In the genomic region with DNA sequence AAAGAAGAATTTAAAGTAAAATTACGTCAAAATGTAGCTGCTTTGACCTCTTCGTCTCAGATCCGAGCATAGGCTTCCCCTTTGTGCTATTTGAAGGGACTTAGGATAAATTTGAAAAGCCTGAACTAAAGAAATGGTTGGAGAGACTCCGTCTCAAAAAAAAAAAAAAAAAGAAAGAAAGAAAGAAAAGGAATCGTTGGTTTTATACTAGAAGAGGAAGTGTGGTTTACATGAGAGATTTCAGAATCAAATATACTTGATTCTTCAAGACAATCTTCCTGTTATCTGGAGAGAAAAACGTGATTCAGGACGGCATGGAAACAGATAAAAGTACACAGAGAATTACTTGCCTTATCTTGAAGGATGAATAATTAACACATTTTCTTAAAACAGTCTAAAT, we compare ENCODE assay signal across 8 cellular contexts. TPM values are rescaled to one million over a fixed set of nuclear protein-coding genes. Genes with fewer than 3 reads are reported as not detected.
DNase-seq lines count a peak whose midpoint lies in the region; ATAC-seq and TF ChIP-seq lines count a peak whose summit lies in the region.

No MANE protein-coding gene starts in this region.

- H3K27ac ChIP-seq in iPS-18a (ENCODE audit: low read length): no peak overlapping the region

- no peak for ATAC-seq in activated B cell treated with CpG ODN at 0.5 μM for 24 hours (ENCODE audit: low read depth)
- ATAC-seq in stimulated activated naive B cell treated with anti-CD40 and anti-IgM and Interleukin-4, amounts not matched to agents 10 μg/mL and 1 μg/mL and 100 μg/mL, for 72 hours (replicated peaks): peak in 1 of 2 donors; percentile 13

- DNase-seq in NCI-H1417 treated with DMSO at 0.1 percent for 48 hours (lab: John Stamatoyannopoulos, UW) (peak; percentile 3), NCI-H1417 (lab: John Stamatoyannopoulos, UW) (no peak), activated B cell treated with CpG ODN at 0.5 μM for 24 hours (no peak), NCI-H128 (lab: John Stamatoyannopoulos, UW; ENCODE audit: unreplicated experiment) (no peak), globus pallidus (ENCODE audit: low spot score) (no peak)
- DNase-seq in stimulated activated naive B cell treated with anti-CD40 and anti-IgM and Interleukin-4, amounts not matched to agents 10 μg/mL and 1 μg/mL and 100 μg/mL, for 72 hours: no peak
- DNase-seq in activated effector memory CD4-positive, alpha-beta T cell treated with Interleukin-2 at 50 U/mL for 16 hours: no peak

- peak overlapping the region; percentile 55 for H3K9ac ChIP-seq in iPS-18a (ENCODE audit: low read length)

- CTCF ChIA-PET in activated B cell treated with CpG ODN at 0.5 μM for 24 hours (lab: Charles Lee): interaction anchor here (1.7 to 2.8 kb wide), 2 partner anchors 85 to 87 kb away, joined by 5 to 8 read pairs; partner anchors contain the start of gene PSMC4

- H3K36me3 ChIP-seq in iPS-18a (ENCODE audit: control insufficient read depth, low read depth, low read length): no peaks in the 10 kb centered on the region

- H3K4me1 ChIP-seq in iPS-18a (ENCODE audit: control insufficient read depth, low read depth, low read length): no peaks in the 10 kb centered on the region

- peaks cover 6% of the 10 kb centered on the region for H3K27me3 Mint-ChIP-seq in activated B cell treated with CpG ODN at 0.5 μM for 24 hours
- H3K27me3 Mint-ChIP-seq in stimulated activated naive B cell treated with anti-CD40 and anti-IgM and Interleukin-4, amounts not matched to agents 10 μg/mL and 1 μg/mL and 100 μg/mL, for 72 hours: peaks cover 6 to 9% of the 10 kb centered on the region in 2 donors

- H3K4me1 Mint-ChIP-seq in activated B cell treated with CpG ODN at 0.5 μM for 24 hours: peaks cover 48% of the 10 kb centered on the region
- peaks cover 18 to 44% of the 10 kb centered on the region in 2 donors for H3K4me1 Mint-ChIP-seq in stimulated activated naive B cell treated with anti-CD40 and anti-IgM and Interleukin-4, amounts not matched to agents 10 μg/mL and 1 μg/mL and 100 μg/mL, for 72 hours

- peaks cover 23% of the 10 kb centered on the region for H3K36me3 Mint-ChIP-seq in activated B cell treated with CpG ODN at 0.5 μM for 24 hours (ENCODE audit: low read depth)
- peaks cover 22 to 25% of the 10 kb centered on the region in 2 donors for H3K36me3 Mint-ChIP-seq in stimulated activated naive B cell treated with anti-CD40 and anti-IgM and Interleukin-4, amounts not matched to agents 10 μg/mL and 1 μg/mL and 100 μg/mL, for 72 hours

- H3K9me3 Mint-ChIP-seq in activated B cell treated with CpG ODN at 0.5 μM for 24 hours: peaks cover 23% of the 10 kb centered on the region
- peaks cover 14 to 15% of the 10 kb centered on the region in 2 donors for H3K9me3 Mint-ChIP-seq in stimulated activated naive B cell treated with anti-CD40 and anti-IgM and Interleukin-4, amounts not matched to agents 10 μg/mL and 1 μg/mL and 100 μg/mL, for 72 hours

- peaks cover 18% of the 10 kb centered on the region for H3K9me3 ChIP-seq in iPS-18a (ENCODE audit: control insufficient read depth, low read depth, low read length)

- peak overlapping the region; percentile 90 for H3K4me3 ChIP-seq in iPS-18a (ENCODE audit: low read length)

- POLR2A ChIA-PET in activated B cell treated with CpG ODN at 0.5 μM for 24 hours (lab: Charles Lee): interaction anchor here (0.7 to 2.8 kb wide), 9 partner anchors 10 to 409 kb away, joined by 3 to 22 read pairs (median 4); partner anchors contain the start of genes AKT2, BLVRB, PSMC4 and ZNF546

- TF ChIP-seq CTCF in activated B cell treated with CpG ODN at 0.5 μM for 24 hours (IDR thresholded peaks at IDR 0.05): no peak

- intact Hi-C loops in activated B cell treated with CpG ODN at 0.5 μM for 24 hours (cut with micrococcal nuclease): loop anchor here (1.0 kb wide), 3 partner anchors 34 to 85 kb away; partner anchors contain the start of genes PSMC4, ZNF546 and ZNF780A

- H3K27me3 ChIP-seq in iPS-18a (ENCODE audit: control insufficient read depth, insufficient read depth, low read length): no peaks in the 10 kb centered on the region

- peak overlapping the region; percentile 98 for H3K27ac Mint-ChIP-seq in activated B cell treated with CpG ODN at 0.5 μM for 24 hours
- H3K27ac Mint-ChIP-seq in stimulated activated naive B cell treated with anti-CD40 and anti-IgM and Interleukin-4, amounts not matched to agents 10 μg/mL and 1 μg/mL and 100 μg/mL, for 72 hours: peak overlapping the region; percentile 96

- H3K4me3 Mint-ChIP-seq in activated B cell treated with CpG ODN at 0.5 μM for 24 hours: peak overlapping the region; percentile 100
- peak overlapping the region; percentile 97 for H3K4me3 Mint-ChIP-seq in stimulated activated naive B cell treated with anti-CD40 and anti-IgM and Interleukin-4, amounts not matched to agents 10 μg/mL and 1 μg/mL and 100 μg/mL, for 72 hours

RNA-seq across cellular contexts. Expression of gene ZNF780B, which starts 0.5 kb away (rescaled TPM):
- total RNA-seq in activated B cell treated with CpG ODN at 0.5 μM for 24 hours: 36.4 and 51.1 TPM in 2 replicates

RNA-seq across cellular contexts. Expression of gene ZNF780A, which starts 34.2 kb away (rescaled TPM):
- total RNA-seq in activated B cell treated with CpG ODN at 0.5 μM for 24 hours: 23.8 and 25.5 TPM in 2 replicates

RNA-seq across cellular contexts. Expression of gene ZNF546, which starts 59.6 kb away (rescaled TPM):
- 5.8 and 11.6 TPM in 2 replicates for total RNA-seq in activated B cell treated with CpG ODN at 0.5 μM for 24 hours
